ENCODE assay signal across 20 cellular contexts in the genomic region with DNA sequence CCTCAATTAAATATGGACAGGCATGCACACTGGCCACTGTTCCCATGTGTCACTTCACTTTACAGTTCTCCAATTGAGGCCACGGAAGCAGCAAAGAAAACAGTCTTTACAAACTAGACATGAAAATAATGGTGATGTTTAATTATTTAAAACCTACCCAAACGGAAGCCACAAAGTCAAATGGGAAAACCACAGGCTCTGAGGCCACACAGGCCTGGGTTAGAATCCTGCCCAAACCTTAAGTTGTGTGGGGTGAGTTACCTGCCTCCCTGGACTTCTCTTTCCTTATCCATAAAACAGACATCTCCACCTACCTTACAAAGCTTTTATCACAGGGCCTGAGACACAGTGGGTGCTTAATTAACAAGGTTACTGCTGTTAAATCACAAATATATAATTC.
"Had no signal": no experiment of that assay in that cellular context is flagged by ENCODE, and none has a peak within 500 bp of the region (broad histone marks: within the 10 kb centered on the region; RNA-seq: fewer than 3 reads in every experiment).

No MANE protein-coding gene starts in this region.

- H3K36me3 ChIP-seq: WERI-Rb-1 had no signal

- FAIRE-seq: endometrium had no signal

- ATAC-seq: activated CD4-positive, alpha-beta T cell treated with anti-CD3 and anti-CD28 coated beads for 36 hours; activated CD8-positive, alpha-beta T cell treated with anti-CD3 and anti-CD28 coated beads, Interleukin-2, amount 10 ng/mL, durations not matched to agents 7 days and 5 days; activated T-cell treated with anti-CD3 and anti-CD28 coated beads, Interleukin-2, amount 50 U/mL, for 72 hours; foreskin keratinocyte; left ventricle myocardium superior; SK-N-SH treated with all-trans-retinoic acid at 6 μM for 48 hours had no signal

- H3K27ac ChIP-seq: dorsolateral prefrontal cortex, foreskin keratinocyte, WERI-Rb-1 had no signal

- H3K4me3 ChIP-seq: dorsolateral prefrontal cortex had no signal

- H3K27me3 ChIP-seq: dorsolateral prefrontal cortex, foreskin keratinocyte had no signal

- DNase-seq: activated CD4-positive, alpha-beta T cell treated with anti-CD3 and anti-CD28 coated beads for 36 hours; activated CD8-positive, alpha-beta memory T cell treated with anti-CD3 and anti-CD28 coated beads, Interleukin-2, amount 50 U/mL, for 4 hours; activated CD8-positive, alpha-beta T cell treated with anti-CD3 and anti-CD28 coated beads, Interleukin-2, amount 10 ng/mL, durations not matched to agents 7 days and 5 days; activated gamma-delta T cell treated with Interleukin-2 at 50 U/mL for 16 hours; activated T-cell treated with anti-CD3 and anti-CD28 coated beads, Interleukin-2, amount 50 U/mL, for 72 hours; amniotic stem cell; dorsolateral prefrontal cortex; foreskin keratinocyte; glutamatergic neuron; hypothalamus; left ventricle myocardium superior; stimulated activated CD4-positive, alpha-beta T cell treated with anti-CD3 and anti-CD28 coated beads, Interleukin-12 subunit alpha, Interleukin-12 subunit beta, amount 100 ng/mL, for 4 hours; stimulated activated CD4-positive, alpha-beta T cell treated with anti-CD3 and anti-CD28 coated beads, Interleukin-2, amount 100 ng/mL, for 48 hours; stimulated activated naive CD4-positive, alpha-beta T cell; WERI-Rb-1 had no signal

- H3K27me3 Mint-ChIP-seq: activated CD4-positive, alpha-beta T cell treated with anti-CD3 and anti-CD28 coated beads for 36 hours; activated naive CD8-positive, alpha-beta T cell; memory B cell had no signal

- H3K27ac Mint-ChIP-seq: activated CD4-positive, alpha-beta T cell treated with anti-CD3 and anti-CD28 coated beads for 36 hours; activated naive CD8-positive, alpha-beta T cell; activated T-cell treated with anti-CD3 and anti-CD28 coated beads, Interleukin-2, amount 50 U/mL, for 72 hours; memory B cell had no signal

- H3K9me3 Mint-ChIP-seq: activated T-cell treated with anti-CD3 and anti-CD28 coated beads, Interleukin-2, amount 50 U/mL, for 72 hours; memory B cell; type B pancreatic cell had no signal

- H3K4me3 Mint-ChIP-seq: activated CD4-positive, alpha-beta T cell treated with anti-CD3 and anti-CD28 coated beads for 36 hours; activated CD8-positive, alpha-beta T cell treated with anti-CD3 and anti-CD28 coated beads, Interleukin-2, amount 10 ng/mL, durations not matched to agents 7 days and 5 days; activated naive CD8-positive, alpha-beta T cell; activated T-cell treated with anti-CD3 and anti-CD28 coated beads, Interleukin-2, amount 50 U/mL, for 72 hours; memory B cell; type B pancreatic cell had no signal
